Comparison of ENCODE assay signal across 1 cellular context in the genomic region with DNA sequence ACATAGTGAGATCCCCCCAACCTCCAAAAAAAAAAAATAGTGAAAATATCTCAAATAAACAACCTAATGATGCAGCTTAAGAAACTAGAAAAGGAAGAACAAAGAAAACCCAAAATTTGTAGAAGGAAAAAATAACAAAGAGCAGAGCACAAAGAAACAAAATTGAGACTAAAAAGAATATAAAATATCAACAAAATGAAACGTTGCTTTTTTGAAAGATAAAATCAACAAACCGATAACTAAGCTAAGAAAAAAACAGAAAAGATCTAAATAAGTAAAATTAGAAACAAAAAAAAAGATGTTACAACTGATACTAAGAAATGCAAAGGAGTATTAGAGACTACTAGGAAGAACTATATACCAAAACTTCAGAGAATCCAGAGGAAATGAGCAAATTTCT.
A peak's percentile ranks its signal among the peaks of the same experiment; 100 is the strongest.
TF ChIP-seq lines count a peak whose summit lies in the region.

No MANE protein-coding gene starts in this region.

TF ChIP-seq in K562, 482 proteins besides CTCF, POLR2A, EP300 and RAD21 (continued from another document):
- TF ChIP-seq HMBOX1 (IDR thresholded peaks at IDR 0.05): no peak
- TF ChIP-seq SMARCA5 (IDR thresholded peaks at IDR 0.05): no peak
- no peak for TF ChIP-seq ESRRB (CRISPR knock-in tag; IDR thresholded peaks at IDR 0.05; ENCODE audit: borderline replicate concordance)
- no peak for TF ChIP-seq SAP30 (IDR thresholded peaks at IDR 0.05; ENCODE audit: borderline replicate concordance, insufficient read depth, low read depth, low read length, poor library complexity, severe bottlenecking)
- no peak for TF ChIP-seq ZSCAN29 (IDR thresholded peaks at IDR 0.05)
- TF ChIP-seq ZNF316 (IDR thresholded peaks at IDR 0.05): peak; percentile 69
- TF ChIP-seq ZNF644 (tag; IDR thresholded peaks at IDR 0.05; ENCODE audit: low read depth): no peak
- TF ChIP-seq SREBF1 (IDR thresholded peaks at IDR 0.05; ENCODE audit: borderline replicate concordance, low read depth, low read length): no peak
- TF ChIP-seq C11orf30 (IDR thresholded peaks at IDR 0.05; ENCODE audit: low read depth): peak; percentile 55; the same call in 1 of the 2 replicates
- TF ChIP-seq RBM15 (IDR thresholded peaks at IDR 0.05; ENCODE audit: insufficient read depth, low read length): no peak
- no peak for TF ChIP-seq U2AF1 (optimal IDR thresholded peaks at IDR 0.05; ENCODE audit: low read depth, low read length)
- no peak for TF ChIP-seq KLF1 (tag; IDR thresholded peaks at IDR 0.05)
- TF ChIP-seq ZNF224 (CRISPR knock-in tag; IDR thresholded peaks at IDR 0.05): no peak
- no peak for TF ChIP-seq ZNF280A (IDR thresholded peaks at IDR 0.05; ENCODE audit: low read depth, partially characterized antibody)
- peak; percentile 28 for TF ChIP-seq MAFG (tag; conservative IDR thresholded peaks at IDR 0.05)
- TF ChIP-seq, protein P1, sequence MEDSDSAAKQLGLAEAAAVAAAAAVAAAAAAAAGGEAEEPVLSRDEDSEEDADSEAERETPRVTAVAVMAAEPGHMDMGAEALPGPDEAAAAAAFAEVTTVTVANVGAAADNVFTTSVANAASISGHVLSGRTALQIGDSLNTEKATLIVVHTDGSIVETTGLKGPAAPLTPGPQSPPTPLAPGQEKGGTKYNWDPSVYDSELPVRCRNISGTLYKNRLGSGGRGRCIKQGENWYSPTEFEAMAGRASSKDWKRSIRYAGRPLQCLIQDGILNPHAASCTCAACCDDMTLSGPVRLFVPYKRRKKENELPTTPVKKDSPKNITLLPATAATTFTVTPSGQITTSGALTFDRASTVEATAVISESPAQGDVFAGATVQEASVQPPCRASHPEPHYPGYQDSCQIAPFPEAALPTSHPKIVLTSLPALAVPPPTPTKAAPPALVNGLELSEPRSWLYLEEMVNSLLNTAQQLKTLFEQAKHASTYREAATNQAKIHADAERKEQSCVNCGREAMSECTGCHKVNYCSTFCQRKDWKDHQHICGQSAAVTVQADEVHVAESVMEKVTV (CRISPR knock-in tag; IDR thresholded peaks at IDR 0.05): no peak
TF ChIP-seq in K562: peak in this region for 3.
